ENCODE assay signal across 1 cellular context in the genomic region with DNA sequence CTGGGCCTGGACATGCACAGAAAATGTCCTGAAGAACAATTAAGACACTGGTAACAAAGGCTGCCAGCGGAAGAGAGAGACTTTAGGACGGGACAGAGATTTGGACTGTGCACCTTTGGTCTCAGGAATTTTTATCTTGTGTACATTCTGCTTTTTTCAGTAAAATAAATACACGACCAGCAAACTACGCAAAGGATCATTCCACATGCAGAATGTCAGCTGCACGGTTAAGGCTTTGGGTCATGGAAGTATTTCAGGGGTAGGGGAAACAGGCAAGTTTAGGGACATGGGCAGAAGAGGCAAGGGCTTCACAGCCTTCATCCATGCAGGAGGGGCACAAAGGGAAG.
TF ChIP-seq lines count a peak whose summit lies in the region.

No MANE protein-coding gene starts in this region.

TF ChIP-seq in GM23338, 12 proteins besides CTCF, POLR2A, EP300 and RAD21 (continued from another document):
- TF ChIP-seq, protein P1, sequence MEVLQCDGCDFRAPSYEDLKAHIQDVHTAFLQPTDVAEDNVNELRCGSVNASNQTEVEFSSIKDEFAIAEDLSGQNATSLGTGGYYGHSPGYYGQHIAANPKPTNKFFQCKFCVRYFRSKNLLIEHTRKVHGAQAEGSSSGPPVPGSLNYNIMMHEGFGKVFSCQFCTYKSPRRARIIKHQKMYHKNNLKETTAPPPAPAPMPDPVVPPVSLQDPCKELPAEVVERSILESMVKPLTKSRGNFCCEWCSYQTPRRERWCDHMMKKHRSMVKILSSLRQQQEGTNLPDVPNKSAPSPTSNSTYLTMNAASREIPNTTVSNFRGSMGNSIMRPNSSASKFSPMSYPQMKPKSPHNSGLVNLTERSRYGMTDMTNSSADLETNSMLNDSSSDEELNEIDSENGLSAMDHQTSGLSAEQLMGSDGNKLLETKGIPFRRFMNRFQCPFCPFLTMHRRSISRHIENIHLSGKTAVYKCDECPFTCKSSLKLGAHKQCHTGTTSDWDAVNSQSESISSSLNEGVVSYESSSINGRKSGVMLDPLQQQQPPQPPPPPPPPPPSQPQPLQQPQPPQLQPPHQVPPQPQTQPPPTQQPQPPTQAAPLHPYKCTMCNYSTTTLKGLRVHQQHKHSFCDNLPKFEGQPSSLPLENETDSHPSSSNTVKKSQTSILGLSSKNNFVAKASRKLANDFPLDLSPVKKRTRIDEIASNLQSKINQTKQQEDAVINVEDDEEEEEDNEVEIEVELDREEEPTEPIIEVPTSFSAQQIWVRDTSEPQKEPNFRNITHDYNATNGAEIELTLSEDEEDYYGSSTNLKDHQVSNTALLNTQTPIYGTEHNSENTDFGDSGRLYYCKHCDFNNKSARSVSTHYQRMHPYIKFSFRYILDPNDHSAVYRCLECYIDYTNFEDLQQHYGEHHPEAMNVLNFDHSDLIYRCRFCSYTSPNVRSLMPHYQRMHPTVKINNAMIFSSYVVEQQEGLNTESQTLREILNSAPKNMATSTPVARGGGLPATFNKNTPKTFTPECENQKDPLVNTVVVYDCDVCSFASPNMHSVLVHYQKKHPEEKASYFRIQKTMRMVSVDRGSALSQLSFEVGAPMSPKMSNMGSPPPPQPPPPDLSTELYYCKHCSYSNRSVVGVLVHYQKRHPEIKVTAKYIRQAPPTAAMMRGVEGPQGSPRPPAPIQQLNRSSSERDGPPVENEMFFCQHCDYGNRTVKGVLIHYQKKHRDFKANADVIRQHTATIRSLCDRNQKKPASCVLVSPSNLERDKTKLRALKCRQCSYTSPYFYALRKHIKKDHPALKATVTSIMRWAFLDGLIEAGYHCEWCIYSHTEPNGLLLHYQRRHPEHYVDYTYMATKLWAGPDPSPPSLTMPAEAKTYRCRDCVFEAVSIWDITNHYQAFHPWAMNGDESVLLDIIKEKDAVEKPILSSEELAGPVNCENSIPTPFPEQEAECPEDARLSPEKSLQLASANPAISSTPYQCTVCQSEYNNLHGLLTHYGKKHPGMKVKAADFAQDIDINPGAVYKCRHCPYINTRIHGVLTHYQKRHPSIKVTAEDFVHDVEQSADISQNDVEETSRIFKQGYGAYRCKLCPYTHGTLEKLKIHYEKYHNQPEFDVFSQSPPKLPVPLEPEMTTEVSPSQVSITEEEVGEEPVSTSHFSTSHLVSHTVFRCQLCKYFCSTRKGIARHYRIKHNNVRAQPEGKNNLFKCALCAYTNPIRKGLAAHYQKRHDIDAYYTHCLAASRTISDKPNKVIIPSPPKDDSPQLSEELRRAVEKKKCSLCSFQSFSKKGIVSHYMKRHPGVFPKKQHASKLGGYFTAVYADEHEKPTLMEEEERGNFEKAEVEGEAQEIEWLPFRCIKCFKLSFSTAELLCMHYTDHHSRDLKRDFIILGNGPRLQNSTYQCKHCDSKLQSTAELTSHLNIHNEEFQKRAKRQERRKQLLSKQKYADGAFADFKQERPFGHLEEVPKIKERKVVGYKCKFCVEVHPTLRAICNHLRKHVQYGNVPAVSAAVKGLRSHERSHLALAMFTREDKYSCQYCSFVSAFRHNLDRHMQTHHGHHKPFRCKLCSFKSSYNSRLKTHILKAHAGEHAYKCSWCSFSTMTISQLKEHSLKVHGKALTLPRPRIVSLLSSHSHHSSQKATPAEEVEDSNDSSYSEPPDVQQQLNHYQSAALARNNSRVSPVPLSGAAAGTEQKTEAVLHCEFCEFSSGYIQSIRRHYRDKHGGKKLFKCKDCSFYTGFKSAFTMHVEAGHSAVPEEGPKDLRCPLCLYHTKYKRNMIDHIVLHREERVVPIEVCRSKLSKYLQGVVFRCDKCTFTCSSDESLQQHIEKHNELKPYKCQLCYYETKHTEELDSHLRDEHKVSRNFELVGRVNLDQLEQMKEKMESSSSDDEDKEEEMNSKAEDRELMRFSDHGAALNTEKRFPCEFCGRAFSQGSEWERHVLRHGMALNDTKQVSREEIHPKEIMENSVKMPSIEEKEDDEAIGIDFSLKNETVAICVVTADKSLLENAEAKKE (CRISPR knock-in tag; IDR thresholded peaks at IDR 0.05) = no peak
- TF ChIP-seq, protein P2, sequence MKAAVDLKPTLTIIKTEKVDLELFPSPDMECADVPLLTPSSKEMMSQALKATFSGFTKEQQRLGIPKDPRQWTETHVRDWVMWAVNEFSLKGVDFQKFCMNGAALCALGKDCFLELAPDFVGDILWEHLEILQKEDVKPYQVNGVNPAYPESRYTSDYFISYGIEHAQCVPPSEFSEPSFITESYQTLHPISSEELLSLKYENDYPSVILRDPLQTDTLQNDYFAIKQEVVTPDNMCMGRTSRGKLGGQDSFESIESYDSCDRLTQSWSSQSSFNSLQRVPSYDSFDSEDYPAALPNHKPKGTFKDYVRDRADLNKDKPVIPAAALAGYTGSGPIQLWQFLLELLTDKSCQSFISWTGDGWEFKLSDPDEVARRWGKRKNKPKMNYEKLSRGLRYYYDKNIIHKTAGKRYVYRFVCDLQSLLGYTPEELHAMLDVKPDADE (IDR thresholded peaks at IDR 0.05) = no peak
- TF ChIP-seq CREB1 (CRISPR knock-in tag; IDR thresholded peaks at IDR 0.05; ENCODE audit: low read depth) (no peak), EZH2 (IDR thresholded peaks at IDR 0.05; ENCODE audit: low read depth, unreplicated experiment) (no peak), JUNB (IDR thresholded peaks at IDR 0.05; ENCODE audit: unreplicated experiment) (no peak), ZNF114 (CRISPR knock-in tag; IDR thresholded peaks at IDR 0.05) (no peak), NANOG (IDR thresholded peaks at IDR 0.05; ENCODE audit: borderline replicate concordance) (no peak), EZH2phosphoT487 (IDR thresholded peaks at IDR 0.05; ENCODE audit: unreplicated experiment) (no peak), ZNF331 (CRISPR knock-in tag; IDR thresholded peaks at IDR 0.05; ENCODE audit: low read depth) (no peak), STAT1 (IDR thresholded peaks at IDR 0.05; ENCODE audit: unreplicated experiment) (no peak)
- TF ChIP-seq, protein P3, sequence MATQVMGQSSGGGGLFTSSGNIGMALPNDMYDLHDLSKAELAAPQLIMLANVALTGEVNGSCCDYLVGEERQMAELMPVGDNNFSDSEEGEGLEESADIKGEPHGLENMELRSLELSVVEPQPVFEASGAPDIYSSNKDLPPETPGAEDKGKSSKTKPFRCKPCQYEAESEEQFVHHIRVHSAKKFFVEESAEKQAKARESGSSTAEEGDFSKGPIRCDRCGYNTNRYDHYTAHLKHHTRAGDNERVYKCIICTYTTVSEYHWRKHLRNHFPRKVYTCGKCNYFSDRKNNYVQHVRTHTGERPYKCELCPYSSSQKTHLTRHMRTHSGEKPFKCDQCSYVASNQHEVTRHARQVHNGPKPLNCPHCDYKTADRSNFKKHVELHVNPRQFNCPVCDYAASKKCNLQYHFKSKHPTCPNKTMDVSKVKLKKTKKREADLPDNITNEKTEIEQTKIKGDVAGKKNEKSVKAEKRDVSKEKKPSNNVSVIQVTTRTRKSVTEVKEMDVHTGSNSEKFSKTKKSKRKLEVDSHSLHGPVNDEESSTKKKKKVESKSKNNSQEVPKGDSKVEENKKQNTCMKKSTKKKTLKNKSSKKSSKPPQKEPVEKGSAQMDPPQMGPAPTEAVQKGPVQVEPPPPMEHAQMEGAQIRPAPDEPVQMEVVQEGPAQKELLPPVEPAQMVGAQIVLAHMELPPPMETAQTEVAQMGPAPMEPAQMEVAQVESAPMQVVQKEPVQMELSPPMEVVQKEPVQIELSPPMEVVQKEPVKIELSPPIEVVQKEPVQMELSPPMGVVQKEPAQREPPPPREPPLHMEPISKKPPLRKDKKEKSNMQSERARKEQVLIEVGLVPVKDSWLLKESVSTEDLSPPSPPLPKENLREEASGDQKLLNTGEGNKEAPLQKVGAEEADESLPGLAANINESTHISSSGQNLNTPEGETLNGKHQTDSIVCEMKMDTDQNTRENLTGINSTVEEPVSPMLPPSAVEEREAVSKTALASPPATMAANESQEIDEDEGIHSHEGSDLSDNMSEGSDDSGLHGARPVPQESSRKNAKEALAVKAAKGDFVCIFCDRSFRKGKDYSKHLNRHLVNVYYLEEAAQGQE (IDR thresholded peaks at IDR 0.05; ENCODE audit: unreplicated experiment) = no peak
TF ChIP-seq in GM23338: peak in this region for 0.
